Comparison of ENCODE assay signal across 22 cellular contexts in the genomic region with DNA sequence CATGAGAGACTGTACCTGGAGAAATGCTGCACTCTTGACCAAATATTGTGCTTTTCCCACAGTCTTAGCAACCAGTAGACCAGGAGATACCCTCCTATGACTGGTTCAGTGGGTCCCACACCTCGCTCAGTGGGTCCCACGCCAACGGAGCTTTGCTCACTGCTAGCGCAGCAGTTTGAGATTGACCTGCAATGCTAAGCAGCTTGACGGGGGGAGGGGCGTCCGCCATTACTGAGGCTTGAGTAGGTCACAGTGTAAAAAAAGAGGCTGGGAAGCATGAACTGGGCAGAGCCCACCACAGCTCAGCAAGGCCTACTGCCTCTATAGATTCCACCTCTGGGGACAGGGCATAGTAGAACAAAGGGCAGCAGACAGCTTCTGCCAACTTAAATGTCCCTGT. TPM values are rescaled to one million over a fixed set of nuclear protein-coding genes. Genes with fewer than 3 reads are reported as not detected.
DNase-seq lines count a peak whose midpoint lies in the region; ATAC-seq, FAIRE-seq and TF ChIP-seq lines count a peak whose summit lies in the region.
"Had no signal": no experiment of that assay in that cellular context is flagged by ENCODE, and none has a peak within 500 bp of the region (broad histone marks: within the 10 kb centered on the region; RNA-seq: fewer than 3 reads in every experiment).

No MANE protein-coding gene starts in this region.

- no peak overlapping the region for H4K5ac ChIP-seq in H1 (ENCODE audit: insufficient read length, low read depth, low read length)

- H2BK120ac ChIP-seq in H1 (replicated peaks; ENCODE audit: low read depth, low read length), result no peak overlapping the region

- H2AK5ac ChIP-seq in H1 (ENCODE audit: low read depth, low read length), result no peak overlapping the region

- DNase-seq in Right ventricle myocardium inferior (ENCODE audit: missing footprints) (peak; percentile 59), Right ventricle myocardium superior (no peak), WERI-Rb-1 (peak; percentile 9), H1 (ENCODE audit: low read depth in 1 of 2, low spot score in 2 of 2) (no peak), GM13976 (ENCODE audit: low spot score) (no peak), glomerular visceral epithelial cell (ENCODE audit: extremely low spot score) (no peak)
- no peak for DNase-seq in stimulated activated naive CD8-positive, alpha-beta T cell treated with anti-CD3 and anti-CD28 coated beads, Interleukin-15, Interleukin-2, amounts not matched to agents 100 U/mL and 50 U/mL, for 24 hours
- DNase-seq: AML-193; Caco-2; Calu3; CD4-positive, alpha-beta T cell; CD8-positive, alpha-beta T cell; DMS79 treated with DMSO at 0.1 percent for 48 hours; GF-D8 had no signal

- intact Hi-C loops in Right ventricle myocardium inferior (cut with DNase I), result no loop called here
- intact Hi-C loops in Right ventricle myocardium superior (cut with DNase I), result no loop called here

- no peak overlapping the region for H3K4me2 ChIP-seq in H1 (ENCODE audit: insufficient read depth in 1 of 2, low read depth in 2 of 2, low read length in 2 of 2)
- H3K4me2 ChIP-seq: A549; BLaER1 treated with 17β-estradiol and CSF1 and Interleukin-3, amounts not matched to agents 10 nM and 100 nM had no signal

- no peak overlapping the region for H3K18ac ChIP-seq in H1 (ENCODE audit: extremely low read depth, low read length)

- no peaks in the 10 kb centered on the region for H4K20me1 ChIP-seq in H1 (replicated peaks in 1 of 2; ENCODE audit: control insufficient read depth in 1 of 2, insufficient read depth in 2 of 2, low read length in 2 of 2)
- H4K20me1 ChIP-seq: BLaER1 treated with 17β-estradiol and CSF1 and Interleukin-3, amounts not matched to agents 10 nM and 100 nM had no signal

- H4K8ac ChIP-seq in H1 (ENCODE audit: extremely low read depth, insufficient read depth, low read length), result no peak overlapping the region

- H2AFZ ChIP-seq in H1 (ENCODE audit: low read length), result peak overlapping the region; percentile 62; the same call in 1 of the 2 replicates

- no peak overlapping the region for H3K9ac ChIP-seq in H1 (replicated peaks in 1 of 4; ENCODE audit: extremely low read depth in 1 of 4, low read depth in 3 of 4, low read length in 3 of 4)
- H3K9ac ChIP-seq: BLaER1 treated with 17β-estradiol and CSF1 and Interleukin-3, amounts not matched to agents 10 nM and 100 nM had no signal

- H3K23ac ChIP-seq in H1 (ENCODE audit: insufficient read length), result no peak overlapping the region

- in situ Hi-C loops in GM13976 (cut with MboI; ENCODE audit: low sequenced_read_pairs, unreplicated experiment), result no loop called here

- H3K4ac ChIP-seq in H1 (replicated peaks; ENCODE audit: insufficient read length, low read depth, low read length), result no peak overlapping the region

- WGBS in H1 (ENCODE audit: extremely low coverage in 1 of 2, insufficient coverage in 1 of 2, insufficient read length in 1 of 2, insufficient replicate concordance in 2 of 2, low coverage in 1 of 2, low lambda C conversion rate in 2 of 2, missing lambda C conversion rate in 1 of 2), 2 experiments, result 95% methylated on average over 7 of the region's 7 CpGs; no CpG with 5 or more reads in 1 of the 2 experiments

- no peaks in the 10 kb centered on the region for H3K79me1 ChIP-seq in H1 (ENCODE audit: low read depth, low read length)

- no peak overlapping the region for H3K27ac ChIP-seq in WERI-Rb-1
- no peak overlapping the region for H3K27ac ChIP-seq in H1 (ENCODE audit: low read depth, low read length)
- H3K27ac ChIP-seq: 22Rv1; A549; BLaER1 treated with 17β-estradiol and CSF1 and Interleukin-3, amounts not matched to agents 10 nM and 100 nM; C4-2B had no signal

- POLR2A ChIA-PET in H1 (lab: Charles Lee; ENCODE audit: partially characterized antibody), result no interaction called here

- H3K4me1 ChIP-seq in H1 (replicated peaks in 1 of 4; ENCODE audit: control insufficient read depth in 3 of 4, insufficient read depth in 4 of 4, low read length in 3 of 4), result no peaks in the 10 kb centered on the region
- H3K4me1 ChIP-seq: A549; BLaER1 treated with 17β-estradiol and CSF1 and Interleukin-3, amounts not matched to agents 10 nM and 100 nM; Caco-2 had no signal

- no peak for TF ChIP-seq EP300 in H1 (IDR thresholded peaks at IDR 0.05; ENCODE audit: borderline replicate concordance in 1 of 2, low read depth in 2 of 2, low read length in 2 of 2)

- H2BK15ac ChIP-seq in H1 (ENCODE audit: low read length), result no peak overlapping the region

- no peak for FAIRE-seq in H1 (lab: Jason Lieb, UNC)
- FAIRE-seq: A549, D721Med, G401.6, GM12891, GM18507 had no signal

- H3K9me3 ChIP-seq in WERI-Rb-1 (ENCODE audit: severe bottlenecking) (no peaks in the 10 kb centered on the region), H1 (ENCODE audit: insufficient read depth in 2 of 2, low read depth in 1 of 2, low read length in 1 of 2) (no peaks in the 10 kb centered on the region)
- H3K9me3 ChIP-seq: A549, Caco-2 had no signal

- TF ChIP-seq POLR2A in H1 (IDR thresholded peaks at IDR 0.05; ENCODE audit: control extremely low read depth in 1 of 2, low read depth in 2 of 2, low read length in 2 of 2), result no peak

- H3K36me3 ChIP-seq in WERI-Rb-1 (no peaks in the 10 kb centered on the region), H1 (ENCODE audit: control insufficient read depth in 2 of 4, insufficient read depth in 4 of 4, low read length in 3 of 4) (no peaks in the 10 kb centered on the region)
- H3K36me3 ChIP-seq: BLaER1 treated with 17β-estradiol and CSF1 and Interleukin-3, amounts not matched to agents 10 nM and 100 nM had no signal

- H4K91ac ChIP-seq in H1 (replicated peaks; ENCODE audit: insufficient read length, low read length), result no peak overlapping the region

- H2BK20ac ChIP-seq in H1 (ENCODE audit: low read length), result no peak overlapping the region

- no peaks in the 10 kb centered on the region for H3K27me3 ChIP-seq in WERI-Rb-1 (ENCODE audit: insufficient read depth, low read depth, severe bottlenecking)
- H3K27me3 ChIP-seq in H1 (replicated peaks in 1 of 4; ENCODE audit: control insufficient read depth in 3 of 4, extremely low read depth in 1 of 4, insufficient read depth in 3 of 4, low read length in 3 of 4), result no peaks in the 10 kb centered on the region
- H3K27me3 ChIP-seq: BLaER1 treated with 17β-estradiol and CSF1 and Interleukin-3, amounts not matched to agents 10 nM and 100 nM had no signal

- CTCF ChIA-PET in H1 (lab: Charles Lee; ENCODE audit: partially characterized antibody), result interaction anchor here (1.0 to 1.4 kb wide), 4 partner anchors 11 to 520 kb away, joined by 3 to 4 read pairs (median 4); no protein-coding TSS in a partner anchor

- H3K4me3 ChIP-seq in WERI-Rb-1 (ENCODE audit: low read depth, low read length) (no peak overlapping the region), H1 (ENCODE audit: extremely low read depth in 1 of 4, insufficient read depth in 2 of 4, low read depth in 3 of 4, low read length in 4 of 4) (no peak overlapping the region)
- H3K4me3 ChIP-seq: A549; BLaER1 treated with 17β-estradiol and CSF1 and Interleukin-3, amounts not matched to agents 10 nM and 100 nM had no signal

- TF ChIP-seq CTCF in WERI-Rb-1 (IDR thresholded peaks at IDR 0.05; ENCODE audit: low read depth, low read length), result no peak
- TF ChIP-seq CTCF in H1 (IDR thresholded peaks at IDR 0.05; ENCODE audit: control extremely low read depth in 1 of 3, insufficient read depth in 1 of 3, low read depth in 1 of 3, low read length in 3 of 3), result no peak
- no peak for TF ChIP-seq CTCF in GM13976 (IDR thresholded peaks at IDR 0.05; ENCODE audit: borderline replicate concordance, control extremely low read depth, extremely low read depth, insufficient read depth, missing control alignments)

- no peaks in the 10 kb centered on the region for H3K79me2 ChIP-seq in H1 (ENCODE audit: control insufficient read depth in 1 of 2, insufficient read depth in 2 of 2, low read length in 2 of 2)

- no peak for TF ChIP-seq RAD21 in H1 (IDR thresholded peaks at IDR 0.05 in 1 of 2, conservative IDR thresholded peaks at IDR 0.05 in 1 of 2; ENCODE audit: low read depth in 2 of 2, low read length in 2 of 2)

- no peak overlapping the region for H3K14ac ChIP-seq in H1 (ENCODE audit: insufficient read length)

- H3K56ac ChIP-seq in H1 (replicated peaks; ENCODE audit: insufficient read length, low read depth, low read length), result no peak overlapping the region

- ATAC-seq in Right ventricle myocardium inferior, result no peak
- no peak for ATAC-seq in Right ventricle myocardium superior (ENCODE audit: poor library complexity)
- ATAC-seq in stimulated activated naive CD8-positive, alpha-beta T cell treated with anti-CD3 and anti-CD28 coated beads, Interleukin-15, Interleukin-2, amounts not matched to agents 100 U/mL and 50 U/mL, for 24 hours, result no peak
- ATAC-seq: A549; CD8-positive, alpha-beta T cell had no signal

- no peak overlapping the region for H2BK12ac ChIP-seq in H1 (ENCODE audit: low read depth, low read length)

- H2BK5ac ChIP-seq in H1 (ENCODE audit: low read depth, low read length), result no peak overlapping the region

- no peaks in the 10 kb centered on the region for H3K23me2 ChIP-seq in H1 (ENCODE audit: low read depth, low read length)

TF ChIP-seq in H1, 55 proteins besides CTCF, POLR2A, EP300 and RAD21:
- TF ChIP-seq SIRT6 (IDR thresholded peaks at IDR 0.05; ENCODE audit: low read length), result no peak
- TF ChIP-seq GTF2F1 (IDR thresholded peaks at IDR 0.05; ENCODE audit: borderline replicate concordance, low read depth, low read length), result no peak
- TF ChIP-seq, protein P1, sequence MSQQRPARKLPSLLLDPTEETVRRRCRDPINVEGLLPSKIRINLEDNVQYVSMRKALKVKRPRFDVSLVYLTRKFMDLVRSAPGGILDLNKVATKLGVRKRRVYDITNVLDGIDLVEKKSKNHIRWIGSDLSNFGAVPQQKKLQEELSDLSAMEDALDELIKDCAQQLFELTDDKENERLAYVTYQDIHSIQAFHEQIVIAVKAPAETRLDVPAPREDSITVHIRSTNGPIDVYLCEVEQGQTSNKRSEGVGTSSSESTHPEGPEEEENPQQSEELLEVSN (IDR thresholded peaks at IDR 0.05), result no peak
- TF ChIP-seq SIX5 (IDR thresholded peaks at IDR 0.05; ENCODE audit: low read depth, low read length), result no peak
- no peak for TF ChIP-seq YY1 (IDR thresholded peaks at IDR 0.05; ENCODE audit: low read depth, low read length)

RNA-seq across cellular contexts. Expression of gene HIVEP2, which starts 49.0 kb away (rescaled TPM):
- total RNA-seq in Right ventricle myocardium inferior, result 12.6 TPM
- total RNA-seq in Right ventricle myocardium superior, result 12.8 TPM
- total RNA-seq in H1 (2021; fragmentation: NEBNext Ultra II Directional; extraction: Animal tissue kit (Norgen Biotek cat#: 25700)), result 5.9 and 6.1 TPM in 2 replicates
- polyA plus RNA-seq in H1 (2011; rRNA removed), result 1.7 and 2.2 TPM in 2 replicates
- 2.0 TPM for polyA plus RNA-seq in H1 (2011; cell fraction: cytosol; rRNA removed)
- polyA plus RNA-seq in H1 (2011; cell fraction: nucleus; rRNA removed), result 7.2 TPM
- 3.2 to 4.7 TPM (median 3.7 TPM) in 4 replicates for polyA plus RNA-seq in H1 (2012, experiment 1 of 2)
- 0.10 TPM for polyA plus RNA-seq in H1 (2012, experiment 2 of 2)
- 2.9 TPM for polyA plus RNA-seq in H1 (2013, experiment 1 of 2)
- polyA plus RNA-seq in H1 (2013, experiment 2 of 2), result 2.9 TPM
- 6.5 and 9.7 TPM in 2 replicates for polyA minus RNA-seq in H1 (2011; rRNA and poly(A)+ RNA removed)
- 3.7 TPM for polyA minus RNA-seq in H1 (2011; cell fraction: cytosol; rRNA and poly(A)+ RNA removed)
- 10.6 TPM for polyA minus RNA-seq in H1 (2011; cell fraction: nucleus; rRNA and poly(A)+ RNA removed)

Comparison
In these comparisons a context has a peak if more than half of its experiments do, and no peak if none do; other contexts are left out.
1. DNase-seq: peak in Right ventricle myocardium inferior (single experiment) and WERI-Rb-1 (single experiment); none in Right ventricle myocardium superior (single experiment), H1 (0 of 2), GM13976 (single experiment), stimulated activated naive CD8-positive, alpha-beta T cell treated with anti-CD3 and anti-CD28 coated beads, Interleukin-15, Interleukin-2, amounts not matched to agents 100 U/mL and 50 U/mL, for 24 hours (single experiment) and glomerular visceral epithelial cell (single experiment).